14 cellular contexts compared by ENCODE assay signal in genomic region chr7:99021941-99022560, GRCh38.
A peak's percentile ranks its signal among the peaks of the same experiment; 100 is the strongest.
DNase-seq lines count a peak whose midpoint lies in the region; ATAC-seq, FAIRE-seq and TF ChIP-seq lines count a peak whose summit lies in the region.
"Had no signal": no experiment of that assay in that cellular context is flagged by ENCODE, and none has a peak within 500 bp of the region (broad histone marks: within the 10 kb centered on the region; RNA-seq: fewer than 3 reads in every experiment).

No MANE protein-coding gene starts in this region.

- dilution Hi-C loops in endothelial cell of umbilical vein (cut with MboI; ENCODE audit: extremely low pct_ligation_motif_present, low sequenced_read_pairs) = no loop called here

- no peaks in the 10 kb centered on the region for H3K9me3 ChIP-seq in Caco-2
- H3K9me3 ChIP-seq in endothelial cell of umbilical vein (replicated peaks; ENCODE audit: control insufficient read depth, insufficient read depth, low read length) = no peaks in the 10 kb centered on the region
- H3K9me3 ChIP-seq: ascending aorta had no signal

- H3K4me3 Mint-ChIP-seq in Caco-2 (ENCODE audit: unreplicated experiment) = no peak overlapping the region

- BruUV-seq in Caco-2 (replicated peaks; lab: Mats Ljungman, UMichigan) (no TSS peak), endothelial cell of umbilical vein (replicated peaks; lab: Mats Ljungman, UMichigan) (no TSS peak)

- no peaks in the 10 kb centered on the region for H3K4me1 ChIP-seq in Caco-2
- H3K4me1 ChIP-seq in endothelial cell of umbilical vein (ENCODE audit: control insufficient read depth, extremely low read depth, insufficient read depth, low read length) = no peaks in the 10 kb centered on the region

- H3K36me3 ChIP-seq in Caco-2 (ENCODE audit: control insufficient read depth, insufficient read depth, low read length) = no peaks in the 10 kb centered on the region; the same call in 1 of the 2 replicates
- peaks cover 0 to 5% of the 10 kb centered on the region in 2 experiments for H3K36me3 ChIP-seq in endothelial cell of umbilical vein (ENCODE audit: control insufficient read depth in 2 of 2, extremely low read depth in 1 of 2, insufficient read depth in 2 of 2, low read length in 2 of 2)

- POLR2A ChIA-PET in Caco-2 (lab: Charles Lee) (no interaction called here), endothelial cell of umbilical vein (lab: Charles Lee) (interaction anchor here (0.7 kb wide), 1 partner anchor 87 kb away, joined by 4 read pairs; no protein-coding TSS in a partner anchor)

- peaks cover 73% of the 10 kb centered on the region for H3K36me3 Mint-ChIP-seq in Caco-2 (ENCODE audit: insufficient read depth, unreplicated experiment)

- H3K27me3 Mint-ChIP-seq in Caco-2 (ENCODE audit: insufficient read depth, unreplicated experiment) = no peaks in the 10 kb centered on the region

- ATAC-seq in sciatic nerve (peak; percentile 53), GM18502 (IDR thresholded peaks at IDR 0.05; ENCODE audit: poor library complexity, unreplicated experiment) (no peak), HG02970 (IDR thresholded peaks at IDR 0.05; ENCODE audit: low FRiP score, unreplicated experiment) (no peak)

- FAIRE-seq in endothelial cell of umbilical vein (lab: Jason Lieb, UNC) = no peak

- intact Hi-C loops in Caco-2 (cut with micrococcal nuclease; ENCODE audit: unreplicated experiment) (no loop called here), endothelial cell of umbilical vein (cut with micrococcal nuclease) (no loop called here), sciatic nerve (cut with DNase I) (no loop called here)

- no peak for DNase-seq in Caco-2
- DNase-seq in NCI-H69 (lab: John Stamatoyannopoulos, UW) = peak; percentile 5
- DNase-seq in endothelial cell of umbilical vein (ENCODE audit: low read depth, low spot score) = peak; percentile 21
- DNase-seq in sciatic nerve (ENCODE audit: low spot score) = no peak
- no peak for DNase-seq in activated CD4-positive, CD25-positive, alpha-beta regulatory T cell treated with anti-CD3 and anti-CD28 coated beads, Interleukin-2, amount 50 U/mL, for 72 hours
- DNase-seq in activated gamma-delta T cell treated with Interleukin-2 at 50 U/mL for 16 hours = no peak
- DNase-seq: activated T-cell treated with anti-CD3 and anti-CD28 coated beads, Interleukin-2, amount 50 U/mL, for 48 hours; NCI-H1105 treated with DMSO at 0.1 percent for 48 hours; NCI-H526; right cardiac atrium; WERI-Rb-1 had no signal

- TF ChIP-seq POLR2A in endothelial cell of umbilical vein (IDR thresholded peaks at IDR 0.05; ENCODE audit: low read depth, low read length) = no peak

- H3K4me3 ChIP-seq in Caco-2 (ENCODE audit: low read depth, low read length) (no peak overlapping the region), endothelial cell of umbilical vein (replicated peaks in 1 of 3; ENCODE audit: insufficient read depth in 1 of 3, low read depth in 1 of 3, low read length in 3 of 3) (no peak overlapping the region)
- H3K4me3 ChIP-seq: ascending aorta had no signal

- H3K79me2 ChIP-seq in endothelial cell of umbilical vein (ENCODE audit: control insufficient read depth, insufficient read depth, low read length) = no peaks in the 10 kb centered on the region

- no peak overlapping the region for H2AFZ ChIP-seq in endothelial cell of umbilical vein (ENCODE audit: low read depth, low read length)

- no peaks in the 10 kb centered on the region for H3K9me3 Mint-ChIP-seq in Caco-2 (ENCODE audit: unreplicated experiment)

- CTCF ChIA-PET in Caco-2 (lab: Charles Lee) (no interaction called here), endothelial cell of umbilical vein (lab: Charles Lee) (no interaction called here)

- H3K4me1 Mint-ChIP-seq in Caco-2 (ENCODE audit: low read depth, unreplicated experiment) = peaks cover 7% of the 10 kb centered on the region

- no peak overlapping the region for H3K27ac ChIP-seq in endothelial cell of umbilical vein (ENCODE audit: insufficient read depth, low read depth, low read length)
- H3K27ac ChIP-seq: WERI-Rb-1 had no signal

- no peaks in the 10 kb centered on the region for H4K20me1 ChIP-seq in endothelial cell of umbilical vein (replicated peaks; ENCODE audit: control insufficient read depth, extremely low read depth, insufficient read depth, low read length)

- TF ChIP-seq CTCF in Caco-2 (IDR thresholded peaks at IDR 0.05; ENCODE audit: insufficient read depth in 1 of 2, low read depth in 1 of 2, low read length in 1 of 2, severe bottlenecking in 1 of 2, unreplicated experiment in 1 of 2) = no peak
- no peak for TF ChIP-seq CTCF in endothelial cell of umbilical vein (IDR thresholded peaks at IDR 0.05; ENCODE audit: extremely low read depth in 1 of 2, insufficient read depth in 1 of 2, low read depth in 1 of 2, low read length in 2 of 2)

- no peak overlapping the region for H3K4me2 ChIP-seq in endothelial cell of umbilical vein (ENCODE audit: insufficient read depth, low read length)

- no peaks in the 10 kb centered on the region for H3K9me1 ChIP-seq in endothelial cell of umbilical vein (replicated peaks; ENCODE audit: control insufficient read depth, extremely low read depth, insufficient read depth, low read length)

- peak overlapping the region; percentile 48 for H3K27ac Mint-ChIP-seq in Caco-2 (ENCODE audit: unreplicated experiment)

- H3K9ac ChIP-seq in endothelial cell of umbilical vein (replicated peaks; ENCODE audit: extremely low read depth, insufficient read depth, low read length) = no peak overlapping the region

- H3K27me3 ChIP-seq in Caco-2 (replicated peaks; ENCODE audit: control insufficient read depth, insufficient read depth, low read length) (no peaks in the 10 kb centered on the region), endothelial cell of umbilical vein (ENCODE audit: control insufficient read depth in 2 of 2, insufficient read depth in 2 of 2, low read length in 2 of 2) (no peaks in the 10 kb centered on the region)
- H3K27me3 ChIP-seq: ascending aorta had no signal

TF ChIP-seq in endothelial cell of umbilical vein, 7 proteins besides CTCF, POLR2A, EP300 and RAD21:
- TF ChIP-seq FOS (IDR thresholded peaks at IDR 0.05; ENCODE audit: borderline replicate concordance, insufficient read depth, low read length) (no peak), MYC (IDR thresholded peaks at IDR 0.05; ENCODE audit: low read depth, low read length) (no peak), POLR2AphosphoS5 (IDR thresholded peaks at IDR 0.05; ENCODE audit: insufficient read depth, low read depth, low read length) (no peak), GATA2 (IDR thresholded peaks at IDR 0.05; ENCODE audit: insufficient read depth, insufficient read length, low read depth, low read length) (no peak), EZH2 (IDR thresholded peaks at IDR 0.05; ENCODE audit: borderline replicate concordance, low read depth, low read length, severe bottlenecking) (no peak), MAX (IDR thresholded peaks at IDR 0.05; ENCODE audit: insufficient read depth, insufficient read length) (no peak), JUN (IDR thresholded peaks at IDR 0.05; ENCODE audit: borderline replicate concordance, insufficient read depth, insufficient read length, low read depth) (no peak)

Comparison
In these comparisons a context has a peak if more than half of its experiments do, and no peak if none do; other contexts are left out.
1. DNase-seq: peak in NCI-H69 (single experiment) and endothelial cell of umbilical vein (single experiment); none in Caco-2 (0 of 2), sciatic nerve (single experiment), activated CD4-positive, CD25-positive, alpha-beta regulatory T cell treated with anti-CD3 and anti-CD28 coated beads, Interleukin-2, amount 50 U/mL, for 72 hours (single experiment) and activated gamma-delta T cell treated with Interleukin-2 at 50 U/mL for 16 hours (single experiment).